ENCODE assay signal across 8 cellular contexts in genomic region chr1:43530483-43531452, GRCh38. TPM values are rescaled to one million over a fixed set of nuclear protein-coding genes. Genes with fewer than 3 reads are reported as not detected.
DNase-seq lines count a peak whose midpoint lies in the region; ATAC-seq and TF ChIP-seq lines count a peak whose summit lies in the region.

TSS of gene PTPRF (plus strand) at chr1:43530883. CDS start at chr1:43545076, 14,193 bp downstream.

- TF ChIP-seq CTCF in gastrocnemius medialis (IDR thresholded peaks at IDR 0.05 in 4 of 5, conservative IDR thresholded peaks at IDR 0.05 in 1 of 5), result no peak

- intact Hi-C loops in CD4-positive, alpha-beta memory T cell (cut with micrococcal nuclease), result no loop called here
- intact Hi-C loops in gastrocnemius medialis (cut with DNase I; ENCODE audit: low total_unique reads), result loop anchor here (5.0 kb wide), 1 partner anchor 402 kb away; the partner anchor contains the start of gene ARTN

- H3K4me3 Mint-ChIP-seq in CD4-positive, alpha-beta memory T cell, result peak within 1 kb of the TSS; percentile 85 to 92 (median 90)

- in situ Hi-C loops in gastrocnemius medialis (cut with MboI; ENCODE audit: low sequenced_read_pairs in 4 of 4), result loop anchor here (25.0 kb wide), 3 partner anchors 407 to 532 kb away; partner anchors contain the start of genes ARTN (in 2 of the 4), IPO13 (in 2 of the 4) and SLC6A9 (in 2 of the 4)

- H3K9me3 ChIP-seq in CD4-positive, alpha-beta memory T cell (ENCODE audit: control insufficient read depth in 1 of 2, low read length in 2 of 2), result no peaks in the 10 kb centered on the region
- no peaks in the 10 kb centered on the region for H3K9me3 ChIP-seq in HUES6 (ENCODE audit: control insufficient read depth, insufficient read depth, low read depth, low read length)
- H3K9me3 ChIP-seq in SK-N-MC (ENCODE audit: low read depth, low read length), result no peaks in the 10 kb centered on the region
- no peaks in the 10 kb centered on the region for H3K9me3 ChIP-seq in gastrocnemius medialis

- ATAC-seq in gastrocnemius medialis, result peak; percentile 15 to 34
- no peak for ATAC-seq in HG03175 (IDR thresholded peaks at IDR 0.05; ENCODE audit: unreplicated experiment)
- no peak for ATAC-seq in HG03108 (IDR thresholded peaks at IDR 0.05; ENCODE audit: unreplicated experiment)

- H3K36me3 Mint-ChIP-seq in CD4-positive, alpha-beta memory T cell, result peaks cover 2 to 3% of the 10 kb centered on the region in 2 donors

- peak in 3 of 5 donors; percentile 18 to 25 (median 18) for DNase-seq in CD4-positive, alpha-beta memory T cell
- no peak for DNase-seq in SK-N-MC (ENCODE audit: low read depth, low spot score)
- DNase-seq in caudate nucleus (lab: John Stamatoyannopoulos, UW), result peak in 53 of 61 donors; percentile 28 to 83 (median 57)
- DNase-seq in iPS-NIHi7 (ENCODE audit: extremely low spot score), result peak; percentile 91
- no peak for DNase-seq in gastrocnemius medialis

- H3K27me3 ChIP-seq in CD4-positive, alpha-beta memory T cell (ENCODE audit: insufficient read depth, low read length), result peaks cover 13% of the 10 kb centered on the region
- peaks cover 9% of the 10 kb centered on the region for H3K27me3 ChIP-seq in HUES6 (ENCODE audit: control insufficient read depth, insufficient read depth, low read length)
- no peaks in the 10 kb centered on the region for H3K27me3 ChIP-seq in gastrocnemius medialis

- H3K36me3 ChIP-seq in CD4-positive, alpha-beta memory T cell (ENCODE audit: insufficient read depth, low read length), result no peaks in the 10 kb centered on the region
- H3K36me3 ChIP-seq in HUES6 (ENCODE audit: control insufficient read depth, insufficient read depth, low read length) (no peaks in the 10 kb centered on the region), SK-N-MC (ENCODE audit: insufficient read depth, low read length) (no peaks in the 10 kb centered on the region; the same call in 1 of the 2 replicates), gastrocnemius medialis (no peaks in the 10 kb centered on the region)

- peak within 1 kb of the TSS in 3 of 7 donors; percentile 34 to 84 (median 70) for H3K27ac Mint-ChIP-seq in CD4-positive, alpha-beta memory T cell

- peak within 1 kb of the TSS; percentile 29 to 32 for H3K4me3 ChIP-seq in CD4-positive, alpha-beta memory T cell (ENCODE audit: low read length in 2 of 2)
- H3K4me3 ChIP-seq in HUES6 (ENCODE audit: low read depth, low read length) (peak within 1 kb of the TSS; percentile 92), SK-N-MC (peak within 1 kb of the TSS; percentile 93), gastrocnemius medialis (peak within 1 kb of the TSS; percentile 58 to 69 (median 62))

- peaks cover 0 to 3% (median 0%) of the 10 kb centered on the region in 8 donors for H3K9me3 Mint-ChIP-seq in CD4-positive, alpha-beta memory T cell

- POLR2A ChIA-PET in CD4-positive, alpha-beta memory T cell (lab: Charles Lee; ENCODE audit: partially characterized antibody), result interaction anchor here (1.6 kb wide), 1 partner anchor 119 kb away, joined by 5 read pairs; the partner anchor contains the start of gene KDM4A

- H3K27ac ChIP-seq in CD4-positive, alpha-beta memory T cell (ENCODE audit: low read depth, low read length), result no peak within 1 kb of the TSS
- H3K27ac ChIP-seq in HUES6 (ENCODE audit: low read depth, low read length) (no peak within 1 kb of the TSS; the same call in 1 of the 2 replicates), SK-N-MC (0 out of 2 replicates have a peak within 1 kb of the TSS, but pooled peaks have one; percentile 17), caudate nucleus (ENCODE audit: low read depth, low read length) (peak within 1 kb of the TSS; percentile 73), gastrocnemius medialis (no peak within 1 kb of the TSS)

- peaks cover 33 to 56% of the 10 kb centered on the region in 2 donors for H3K27me3 Mint-ChIP-seq in CD4-positive, alpha-beta memory T cell

- CTCF ChIA-PET in CD4-positive, alpha-beta memory T cell (lab: Charles Lee; ENCODE audit: partially characterized antibody), result interaction anchor here (0.7 to 1.8 kb wide), 7 partner anchors 116 to 526 kb away, joined by 3 to 21 read pairs (median 3); partner anchors contain the start of genes ARTN and KDM4A

- H3K4me1 Mint-ChIP-seq in CD4-positive, alpha-beta memory T cell, result peaks cover 15 to 31% (median 19%) of the 10 kb centered on the region in 4 donors

- no peak for TF ChIP-seq POLR2A in gastrocnemius medialis (IDR thresholded peaks at IDR 0.05)

- H3K4me1 ChIP-seq in CD4-positive, alpha-beta memory T cell (ENCODE audit: insufficient read depth, low read length), result peaks cover 21% of the 10 kb centered on the region
- peaks cover 40% of the 10 kb centered on the region for H3K4me1 ChIP-seq in HUES6 (ENCODE audit: control insufficient read depth, insufficient read depth, low read length)
- H3K4me1 ChIP-seq in gastrocnemius medialis, result peaks cover 0 to 4% of the 10 kb centered on the region in 2 donors

- H3K9ac ChIP-seq in HUES6 (ENCODE audit: low read length) (peak within 1 kb of the TSS; percentile 65), SK-N-MC (ENCODE audit: insufficient read length) (peak within 1 kb of the TSS; percentile 71)

RNA-seq across cellular contexts. Expression of gene PTPRF, which starts in this region (rescaled TPM):
- not detected for total RNA-seq in CD4-positive, alpha-beta memory T cell
- polyA plus RNA-seq in CD4-positive, alpha-beta memory T cell, result not detected
- 1 to 10 TPM; 1.8 to 2.6 (median 2.5) TPM for total RNA-seq in gastrocnemius medialis

Comparison
In these comparisons a context has a peak if more than half of its experiments do, and no peak if none do; other contexts are left out.
1. Peak in DNase-seq and H3K4me3 ChIP-seq in CD4-positive, alpha-beta memory T cell; RNA of the gene not detected or under 1 TPM.
2. DNase-seq: peak in caudate nucleus (53 of 61) and iPS-NIHi7 (single experiment); none in SK-N-MC (single experiment) and gastrocnemius medialis (0 of 2).
3. H3K27ac ChIP-seq: peak in SK-N-MC (single experiment) and caudate nucleus (single experiment); none in CD4-positive, alpha-beta memory T cell (single experiment), HUES6 (single experiment) and gastrocnemius medialis (0 of 4).
4. H3K4me3 ChIP-seq: peak in every context shown above with its lines; median percentile 93 in SK-N-MC; 92 in HUES6; 62 in gastrocnemius medialis; 30 in CD4-positive, alpha-beta memory T cell.
5. ATAC-seq: peak in gastrocnemius medialis (2 of 2); none in HG03175 (single experiment) and HG03108 (single experiment).